16 cellular contexts compared by ENCODE assay signal in genomic region chr6:22064558-22064957, GRCh38.
DNase-seq lines count a peak whose midpoint lies in the region; ATAC-seq and TF ChIP-seq lines count a peak whose summit lies in the region.
"Had no signal": no experiment of that assay in that cellular context is flagged by ENCODE, and none has a peak within 500 bp of the region (broad histone marks: within the 10 kb centered on the region; RNA-seq: fewer than 3 reads in every experiment).

No MANE protein-coding gene starts in this region.

- no peaks in the 10 kb centered on the region for H3K9me3 ChIP-seq in smooth muscle cell (replicated peaks; ENCODE audit: low read depth)

- peaks cover 5% of the 10 kb centered on the region for H3K9me3 Mint-ChIP-seq in stimulated activated effector memory CD8-positive, alpha-beta T cell treated with anti-CD3 and anti-CD28 coated beads, Interleukin-12 subunit alpha, Interleukin-12 subunit beta, amount 100 ng/mL, for 72 hours

- H3K27ac ChIP-seq in smooth muscle cell (ENCODE audit: low read depth): no peak overlapping the region
- H3K27ac ChIP-seq in brain microvascular endothelial cell: no peak overlapping the region

- H3F3A ChIP-seq in smooth muscle cell (ENCODE audit: low read depth): peaks cover 3% of the 10 kb centered on the region

- no peaks in the 10 kb centered on the region for H3K36me3 Mint-ChIP-seq in stimulated activated effector memory CD8-positive, alpha-beta T cell treated with anti-CD3 and anti-CD28 coated beads, Interleukin-12 subunit alpha, Interleukin-12 subunit beta, amount 100 ng/mL, for 72 hours
- H3K36me3 Mint-ChIP-seq: CD8-positive, alpha-beta memory T cell had no signal

- H3K36me3 ChIP-seq in smooth muscle cell (ENCODE audit: low read depth) (no peaks in the 10 kb centered on the region), brain microvascular endothelial cell (replicated peaks) (no peaks in the 10 kb centered on the region)

- H3K27me3 ChIP-seq in smooth muscle cell (ENCODE audit: low read depth) (no peaks in the 10 kb centered on the region), brain microvascular endothelial cell (replicated peaks) (no peaks in the 10 kb centered on the region)

- H3K4me1 ChIP-seq in smooth muscle cell (ENCODE audit: low read depth): no peaks in the 10 kb centered on the region

- H3K4me3 ChIP-seq in smooth muscle cell: no peak overlapping the region
- no peak overlapping the region for H3K4me3 ChIP-seq in brain microvascular endothelial cell (ENCODE audit: low read depth, low read length)

- no peaks in the 10 kb centered on the region for H3K4me1 Mint-ChIP-seq in stimulated activated effector memory CD8-positive, alpha-beta T cell treated with anti-CD3 and anti-CD28 coated beads, Interleukin-12 subunit alpha, Interleukin-12 subunit beta, amount 100 ng/mL, for 72 hours
- H3K4me1 Mint-ChIP-seq: T-helper 17 cell had no signal

- no peaks in the 10 kb centered on the region for H3K79me2 ChIP-seq in smooth muscle cell (ENCODE audit: low read depth)

- H3K4me2 ChIP-seq in smooth muscle cell: no peak overlapping the region

- DNase-seq in stimulated activated effector memory CD8-positive, alpha-beta T cell treated with anti-CD3 and anti-CD28 coated beads, Interleukin-12 subunit alpha, Interleukin-12 subunit beta, amount 100 ng/mL, for 72 hours (ENCODE audit: low spot score in 2 of 2): no peak
- DNase-seq in A172 (ENCODE audit: low spot score): no peak
- DNase-seq in smooth muscle cell (lab: John Stamatoyannopoulos, UW; ENCODE audit: unreplicated experiment): no peak
- DNase-seq in brain microvascular endothelial cell: no peak
- DNase-seq: CD8-positive, alpha-beta memory T cell; GF-D8; H7; KG1; NCI-H1105 treated with DMSO at 0.1 percent for 48 hours; NCI-H187; NCI-H2171; SIG-M5; T-helper 17 cell had no signal

- H3K4me3 Mint-ChIP-seq in stimulated activated effector memory CD8-positive, alpha-beta T cell treated with anti-CD3 and anti-CD28 coated beads, Interleukin-12 subunit alpha, Interleukin-12 subunit beta, amount 100 ng/mL, for 72 hours: no peak overlapping the region
- H3K4me3 Mint-ChIP-seq: CD8-positive, alpha-beta memory T cell; T-helper 17 cell had no signal

- 97% methylated on average over 1 of the region's 1 CpG for WGBS in smooth muscle cell (ENCODE audit: low lambda C conversion rate)

- H2AFZ ChIP-seq in smooth muscle cell (ENCODE audit: low read depth): no peak overlapping the region

- peak; percentile 50 for ATAC-seq in GM18520 (IDR thresholded peaks at IDR 0.05; ENCODE audit: unreplicated experiment)
- peak; percentile 23 for ATAC-seq in GM19351 (IDR thresholded peaks at IDR 0.05; ENCODE audit: unreplicated experiment)
- peak; percentile 30 for ATAC-seq in HG03520 (IDR thresholded peaks at IDR 0.05; ENCODE audit: unreplicated experiment)
- peak; percentile 8 for ATAC-seq in stimulated activated effector memory CD8-positive, alpha-beta T cell treated with anti-CD3 and anti-CD28 coated beads, Interleukin-12 subunit alpha, Interleukin-12 subunit beta, amount 100 ng/mL, for 72 hours
- ATAC-seq: T-helper 17 cell had no signal

- no peak overlapping the region for H3K27ac Mint-ChIP-seq in stimulated activated effector memory CD8-positive, alpha-beta T cell treated with anti-CD3 and anti-CD28 coated beads, Interleukin-12 subunit alpha, Interleukin-12 subunit beta, amount 100 ng/mL, for 72 hours
- H3K27ac Mint-ChIP-seq: CD8-positive, alpha-beta memory T cell; T-helper 17 cell had no signal

- H3K9ac ChIP-seq in smooth muscle cell (ENCODE audit: low read depth): no peak overlapping the region

- TF ChIP-seq CTCF in smooth muscle cell (IDR thresholded peaks at IDR 0.05; ENCODE audit: borderline replicate concordance, insufficient read depth, poor library complexity, severe bottlenecking): no peak
- TF ChIP-seq CTCF in brain microvascular endothelial cell (IDR thresholded peaks at IDR 0.05; ENCODE audit: low read depth, low read length, missing control alignments): no peak

- no peaks in the 10 kb centered on the region for H4K20me1 ChIP-seq in smooth muscle cell (ENCODE audit: low read depth)

- in situ Hi-C loops in brain microvascular endothelial cell (cut with HindIII; ENCODE audit: low pct_ligation_motif_present, low sequenced_read_pairs): no loop called here
